ENCODE assay signal across 14 cellular contexts in genomic region chrX:143502196-143502595, GRCh38. TPM values are rescaled to one million over a fixed set of nuclear protein-coding genes. Genes with fewer than 3 reads are reported as not detected.
"Had no signal": no experiment of that assay in that cellular context is flagged by ENCODE, and none has a peak within 500 bp of the region (broad histone marks: within the 10 kb centered on the region; RNA-seq: fewer than 3 reads in every experiment).

No MANE protein-coding gene starts in this region.

RNA-seq across cellular contexts. Expression of gene SPANXN3, which starts 15.1 kb away (rescaled TPM):
- total RNA-seq: stomach, subcutaneous adipose tissue, suprapubic skin, temporal lobe, thoracic aorta, thyroid gland, tibial nerve, transverse colon, upper lobe of left lung, upper lobe of right lung, ureter, urinary bladder, uterus, vagina had no signal
- polyA plus RNA-seq: stomach, urinary bladder had no signal
